In genomic region chr17:36495076-36495578, GRCh38 we compare ENCODE assay signal across 19 cellular contexts. TPM values are rescaled to one million over a fixed set of nuclear protein-coding genes. Genes with fewer than 3 reads are reported as not detected.
DNase-seq lines count a peak whose midpoint lies in the region; ATAC-seq and TF ChIP-seq lines count a peak whose summit lies in the region.
"Had no signal": no experiment of that assay in that cellular context is flagged by ENCODE, and none has a peak within 500 bp of the region (broad histone marks: within the 10 kb centered on the region; RNA-seq: fewer than 3 reads in every experiment).

No MANE protein-coding gene starts in this region.

- peak overlapping the region; percentile 42 for H3K27ac ChIP-seq in 22Rv1
- peak overlapping the region; percentile 38 for H3K27ac ChIP-seq in C4-2B
- H3K27ac ChIP-seq: ascending aorta, heart right ventricle, suprapubic skin, uterus had no signal

- no peaks in the 10 kb centered on the region for H3K27me3 Mint-ChIP-seq in WTC11 (ENCODE audit: low read depth)
- H3K27me3 Mint-ChIP-seq: activated CD4-positive, alpha-beta T cell treated with anti-CD3 and anti-CD28 coated beads, Interleukin-2, amount 10 ng/mL, durations not matched to agents 7 days and 5 days; dendritic cell treated with granulocyte-macrophage colony-stimulating factor and Interleukin-4, amounts not matched to agents 40 ng/mL and 50 ng/mL, for 4 days; naive thymus-derived CD8-positive, alpha-beta T cell had no signal

- peak overlapping the region; percentile 14 for H3K27ac Mint-ChIP-seq in WTC11
- H3K27ac Mint-ChIP-seq: dendritic cell treated with granulocyte-macrophage colony-stimulating factor and Interleukin-4, amounts not matched to agents 40 ng/mL and 50 ng/mL, for 4 days; mesothelial cell of epicardium had no signal

- H3K36me3 Mint-ChIP-seq in WTC11: peaks cover 54% of the 10 kb centered on the region

- TF ChIP-seq CTCF in 22Rv1 (IDR thresholded peaks at IDR 0.05) (no peak), C4-2B (conservative IDR thresholded peaks at IDR 0.05) (no peak), WTC11 (IDR thresholded peaks at IDR 0.05) (no peak)

- POLR2A ChIA-PET in WTC11 (lab: Charles Lee): no interaction called here

- H3K4me1 Mint-ChIP-seq in WTC11: no peaks in the 10 kb centered on the region
- H3K4me1 Mint-ChIP-seq: mesothelial cell of epicardium had no signal

- DNase-seq in WTC11 (ENCODE audit: low spot score) (no peak), mesenteric fat pad (ENCODE audit: low spot score) (peak; percentile 30), AG08395 (ENCODE audit: low spot score) (no peak), NCI-H2196 treated with DMSO at 0.1 percent for 48 hours (lab: John Stamatoyannopoulos, UW; ENCODE audit: unreplicated experiment) (no peak)
- DNase-seq: activated CD4-positive, alpha-beta T cell treated with anti-CD3 and anti-CD28 coated beads, Interleukin-2, amount 10 ng/mL, durations not matched to agents 7 days and 5 days; DMS79 treated with DMSO at 0.1 percent for 48 hours; heart right ventricle; NCI-H2081 treated with DMSO at 0.1 percent for 48 hours; posterior cingulate gyrus; SHP77 treated with DMSO at 0.1 percent for 48 hours; uterus had no signal

- CTCF ChIA-PET in WTC11 (lab: Charles Lee): interaction anchor here (0.9 to 1.0 kb wide), 2 partner anchors 12 to 39 kb away, joined by 3 to 4 read pairs; no protein-coding TSS in a partner anchor

- ATAC-seq in WTC11: no peak
- ATAC-seq in HG02678 (IDR thresholded peaks at IDR 0.05; ENCODE audit: unreplicated experiment): no peak
- ATAC-seq: naive thymus-derived CD8-positive, alpha-beta T cell had no signal

- no peaks in the 10 kb centered on the region for H3K9me3 Mint-ChIP-seq in WTC11
- H3K9me3 Mint-ChIP-seq: activated CD4-positive, alpha-beta T cell treated with anti-CD3 and anti-CD28 coated beads, Interleukin-2, amount 10 ng/mL, durations not matched to agents 7 days and 5 days; dendritic cell treated with granulocyte-macrophage colony-stimulating factor and Interleukin-4, amounts not matched to agents 40 ng/mL and 50 ng/mL, for 4 days; naive thymus-derived CD8-positive, alpha-beta T cell had no signal

- H3K4me3 Mint-ChIP-seq in WTC11: no peak overlapping the region
- H3K4me3 Mint-ChIP-seq: activated CD4-positive, alpha-beta T cell treated with anti-CD3 and anti-CD28 coated beads, Interleukin-2, amount 10 ng/mL, durations not matched to agents 7 days and 5 days; dendritic cell treated with granulocyte-macrophage colony-stimulating factor and Interleukin-4, amounts not matched to agents 40 ng/mL and 50 ng/mL, for 4 days; mesothelial cell of epicardium; naive thymus-derived CD8-positive, alpha-beta T cell had no signal

TF ChIP-seq in WTC11, 78 proteins besides CTCF, POLR2A, EP300 and RAD21:
- TF ChIP-seq RELA (CRISPR knock-in tag; IDR thresholded peaks at IDR 0.05; ENCODE audit: borderline replicate concordance): no peak

RNA-seq across cellular contexts. Expression of gene ZNHIT3, which starts 8.6 kb away (rescaled TPM):
- total RNA-seq in WTC11 (2021): 44.4 to 47.3 TPM (median 47.0 TPM) in 3 replicates
- 19.1 TPM for total RNA-seq in mesenteric fat pad

RNA-seq across cellular contexts. Expression of gene MYO19, which starts 39.5 kb away (rescaled TPM):
- total RNA-seq in WTC11 (2021): 119 to 146 TPM (median 128 TPM) in 3 replicates
- 46.8 TPM for total RNA-seq in mesenteric fat pad

RNA-seq across cellular contexts. Expression of gene PIGW, which starts 39.7 kb away (rescaled TPM):
- total RNA-seq in WTC11 (2021) (14.6 to 21.7 TPM (median 15.1 TPM) in 3 replicates), mesenteric fat pad (8.9 TPM)

RNA-seq across cellular contexts. Expression of gene GGNBP2, which starts 49.6 kb away (rescaled TPM):
- 38.1 to 49.6 TPM (median 42.0 TPM) in 3 replicates for total RNA-seq in WTC11 (2021)
- total RNA-seq in mesenteric fat pad: 75.4 TPM
